3 cellular contexts compared by ENCODE assay signal in genomic region chr15:73756947-73757513, GRCh38.
A peak's percentile ranks its signal among the peaks of the same experiment; 100 is the strongest.
TF ChIP-seq lines count a peak whose summit lies in the region.

No MANE protein-coding gene starts in this region.

TF ChIP-seq in A549, 52 proteins besides CTCF, POLR2A, EP300 and RAD21:
- no peak for TF ChIP-seq CBX2 (IDR thresholded peaks at IDR 0.05; ENCODE audit: borderline replicate concordance, low read depth)
- no peak for TF ChIP-seq JUNB (IDR thresholded peaks at IDR 0.05)
- no peak for TF ChIP-seq BCL3 (IDR thresholded peaks at IDR 0.05)
- TF ChIP-seq RNF2 (IDR thresholded peaks at IDR 0.05; ENCODE audit: borderline replicate concordance, low read depth): no peak
- TF ChIP-seq MAFK (IDR thresholded peaks at IDR 0.05; ENCODE audit: partially characterized antibody): peak; percentile 66
- TF ChIP-seq HDAC2 (IDR thresholded peaks at IDR 0.05): no peak

TF ChIP-seq in IMR-90, 13 proteins besides CTCF, POLR2A, EP300 and RAD21:
- TF ChIP-seq NFE2L2 (IDR thresholded peaks at IDR 0.05; ENCODE audit: low read depth, low read length) (no peak), MAFK (IDR thresholded peaks at IDR 0.05; ENCODE audit: low read depth, low read length) (peak; percentile 42)

TF ChIP-seq in H1, 55 proteins besides CTCF, POLR2A, EP300 and RAD21:
- no peak for TF ChIP-seq USF2 (IDR thresholded peaks at IDR 0.05; ENCODE audit: low read length)
- no peak for TF ChIP-seq PHF8 (conservative IDR thresholded peaks at IDR 0.05; ENCODE audit: low read depth, low read length)
- no peak for TF ChIP-seq NANOG (IDR thresholded peaks at IDR 0.05; ENCODE audit: insufficient read depth, low read depth, low read length, poor library complexity, severe bottlenecking)
- TF ChIP-seq GTF2F1 (IDR thresholded peaks at IDR 0.05; ENCODE audit: borderline replicate concordance, low read depth, low read length): no peak
- no peak for TF ChIP-seq ASH2L (IDR thresholded peaks at IDR 0.05; ENCODE audit: low read length)
- TF ChIP-seq SUZ12 (IDR thresholded peaks at IDR 0.05; ENCODE audit: low read length): no peak
- TF ChIP-seq SIX5 (IDR thresholded peaks at IDR 0.05; ENCODE audit: low read depth, low read length): no peak
- no peak for TF ChIP-seq SP1 (IDR thresholded peaks at IDR 0.05; ENCODE audit: low read depth, low read length)
- TF ChIP-seq GABPA (IDR thresholded peaks at IDR 0.05; ENCODE audit: borderline replicate concordance, insufficient read depth, low read length): no peak
- TF ChIP-seq RFX5 (IDR thresholded peaks at IDR 0.05; ENCODE audit: borderline replicate concordance, low read depth, low read length): no peak
- no peak for TF ChIP-seq POU5F1 (IDR thresholded peaks at IDR 0.05; ENCODE audit: low read depth, low read length)
